In the genomic region with DNA sequence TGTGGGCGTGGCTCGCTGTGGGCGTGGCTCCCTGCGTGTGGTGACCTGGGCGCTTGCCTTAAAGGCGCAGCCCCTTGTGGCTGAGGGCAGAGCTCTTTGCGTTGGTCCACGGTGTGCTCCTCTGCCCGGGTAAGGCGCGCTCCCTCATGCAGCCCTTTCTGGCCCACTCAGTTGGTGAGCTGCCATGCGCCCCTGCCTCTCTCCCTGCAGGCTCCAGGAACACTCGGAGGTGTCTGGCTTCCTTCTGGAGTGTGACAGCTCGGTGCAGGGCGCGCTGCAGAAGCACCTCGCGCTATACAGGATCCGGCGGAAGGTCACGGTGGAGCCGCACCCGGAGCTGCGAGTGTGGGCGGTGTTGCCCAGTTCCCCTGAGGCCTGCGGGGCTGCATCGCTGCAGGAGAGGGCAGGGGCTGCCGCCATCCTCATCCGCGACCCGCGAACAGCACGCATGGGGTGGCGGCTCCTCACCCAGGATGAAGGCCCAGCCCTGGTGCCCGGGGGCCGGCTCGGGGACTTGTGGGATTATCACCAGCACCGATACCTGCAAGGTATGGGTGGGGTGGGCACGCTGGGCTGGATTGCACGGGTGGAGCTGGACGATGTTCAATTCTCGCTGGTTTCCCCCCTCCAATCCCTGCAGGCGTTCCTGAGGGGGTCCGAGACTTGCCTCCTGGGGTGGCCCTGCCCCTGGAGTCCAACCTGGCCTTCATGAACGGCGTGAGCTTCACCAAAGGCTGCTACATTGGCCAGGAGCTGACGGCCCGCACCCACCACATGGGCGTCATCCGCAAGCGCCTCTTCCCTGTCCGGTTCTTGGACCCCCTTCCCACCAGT, we compare ENCODE assay signal across 10 cellular contexts. TPM values are rescaled to one million over a fixed set of nuclear protein-coding genes. Genes with fewer than 3 reads are reported as not detected.
DNase-seq lines count a peak whose midpoint lies in the region.
"Had no signal": no experiment of that assay in that cellular context is flagged by ENCODE, and none has a peak within 500 bp of the region (broad histone marks: within the 10 kb centered on the region; RNA-seq: fewer than 3 reads in every experiment).

No MANE protein-coding gene starts in this region.

- no peaks in the 10 kb centered on the region for H3K9me3 Mint-ChIP-seq in activated CD4-positive, alpha-beta T cell treated with anti-CD3 and anti-CD28 coated beads, Interleukin-2, amount 10 ng/mL, durations not matched to agents 7 days and 5 days

- POLR2A ChIA-PET in activated CD4-positive, alpha-beta T cell treated with anti-CD3 and anti-CD28 coated beads, Interleukin-2, amount 10 ng/mL, durations not matched to agents 7 days and 5 days (lab: Charles Lee): no interaction called here

- H3K27ac ChIP-seq in rectal smooth muscle tissue (ENCODE audit: low read depth, low read length): peak overlapping the region; percentile 6
- H3K27ac ChIP-seq: dorsolateral prefrontal cortex had no signal

- H3K4me1 Mint-ChIP-seq in activated CD4-positive, alpha-beta T cell treated with anti-CD3 and anti-CD28 coated beads, Interleukin-2, amount 10 ng/mL, durations not matched to agents 7 days and 5 days: peaks cover 2% of the 10 kb centered on the region

- CTCF ChIA-PET in activated CD4-positive, alpha-beta T cell treated with anti-CD3 and anti-CD28 coated beads, Interleukin-2, amount 10 ng/mL, durations not matched to agents 7 days and 5 days (lab: Charles Lee): no interaction called here

- H3K27me3 Mint-ChIP-seq in activated CD4-positive, alpha-beta T cell treated with anti-CD3 and anti-CD28 coated beads, Interleukin-2, amount 10 ng/mL, durations not matched to agents 7 days and 5 days: no peaks in the 10 kb centered on the region

- H3K4me1 ChIP-seq in rectal smooth muscle tissue (ENCODE audit: control insufficient read depth, insufficient read depth, low read length): peaks cover 5% of the 10 kb centered on the region

- H3K27ac Mint-ChIP-seq in activated CD4-positive, alpha-beta T cell treated with anti-CD3 and anti-CD28 coated beads, Interleukin-2, amount 10 ng/mL, durations not matched to agents 7 days and 5 days: no peak overlapping the region

- H3K27me3 ChIP-seq in rectal smooth muscle tissue (ENCODE audit: control insufficient read depth, insufficient read depth, low read length): no peaks in the 10 kb centered on the region
- H3K27me3 ChIP-seq: dorsolateral prefrontal cortex had no signal

- peak overlapping the region; percentile 40 for H3K4me3 ChIP-seq in rectal smooth muscle tissue (ENCODE audit: low read length)

- H3K36me3 Mint-ChIP-seq in activated CD4-positive, alpha-beta T cell treated with anti-CD3 and anti-CD28 coated beads, Interleukin-2, amount 10 ng/mL, durations not matched to agents 7 days and 5 days (ENCODE audit: low read depth): peaks cover 1% of the 10 kb centered on the region

- no peak overlapping the region for H3K4me3 Mint-ChIP-seq in activated CD4-positive, alpha-beta T cell treated with anti-CD3 and anti-CD28 coated beads, Interleukin-2, amount 10 ng/mL, durations not matched to agents 7 days and 5 days

- DNase-seq in activated CD4-positive, alpha-beta T cell treated with anti-CD3 and anti-CD28 coated beads, Interleukin-2, amount 10 ng/mL, durations not matched to agents 7 days and 5 days: peak; percentile 52
- DNase-seq in activated CD4-positive, alpha-beta T cell treated with anti-CD3 and anti-CD28 coated beads, Interleukin-2, amount 50 U/mL, for 1 hour: no peak
- DNase-seq in NCI-H146 treated with DMSO at 0.1 percent for 48 hours (lab: John Stamatoyannopoulos, UW; ENCODE audit: unreplicated experiment): peak; percentile 23
- DNase-seq in ecto neural progenitor cell (ENCODE audit: low spot score): peak; percentile 71
- DNase-seq in amygdala (lab: John Stamatoyannopoulos, UW): no peak
- no peak for DNase-seq in epidermal melanocyte (ENCODE audit: insufficient read length, low spot score)
- DNase-seq in stimulated activated CD4-positive, alpha-beta T cell treated with anti-CD3 and anti-CD28 coated beads, Interleukin-4, amount 100 ng/mL, for 4 hours: no peak
- DNase-seq: COR-L47 had no signal

- H3K36me3 ChIP-seq in rectal smooth muscle tissue (ENCODE audit: control insufficient read depth, insufficient read depth, low read length): peaks cover 2% of the 10 kb centered on the region

- H3K9ac ChIP-seq in rectal smooth muscle tissue (ENCODE audit: low read length): no peak overlapping the region

RNA-seq across cellular contexts. Expression of a gene that starts 9.1 kb away (rescaled TPM):
- 1 to 10 TPM; 6.4 to 8.2 TPM for total RNA-seq in activated CD4-positive, alpha-beta T cell treated with anti-CD3 and anti-CD28 coated beads, Interleukin-2, amount 10 ng/mL, durations not matched to agents 7 days and 5 days

RNA-seq across cellular contexts. Expression of a gene that starts 25.0 kb away (rescaled TPM):
- under 1 TPM; 0.40 to 0.62 TPM for total RNA-seq in activated CD4-positive, alpha-beta T cell treated with anti-CD3 and anti-CD28 coated beads, Interleukin-2, amount 10 ng/mL, durations not matched to agents 7 days and 5 days

RNA-seq across cellular contexts. Expression of a gene that starts 33.1 kb away (rescaled TPM):
- 10 to 100 TPM; 13.8 to 21.8 TPM for total RNA-seq in activated CD4-positive, alpha-beta T cell treated with anti-CD3 and anti-CD28 coated beads, Interleukin-2, amount 10 ng/mL, durations not matched to agents 7 days and 5 days

RNA-seq across cellular contexts. Expression of a gene that starts 34.6 kb away (rescaled TPM):
- 100 to 1,000 TPM; 207 to 260 TPM for total RNA-seq in activated CD4-positive, alpha-beta T cell treated with anti-CD3 and anti-CD28 coated beads, Interleukin-2, amount 10 ng/mL, durations not matched to agents 7 days and 5 days

Comparison
In these comparisons a context has a peak if more than half of its experiments do, and no peak if none do; other contexts are left out.
1. DNase-seq: peak in activated CD4-positive, alpha-beta T cell treated with anti-CD3 and anti-CD28 coated beads, Interleukin-2, amount 10 ng/mL, durations not matched to agents 7 days and 5 days (single experiment), NCI-H146 treated with DMSO at 0.1 percent for 48 hours (single experiment) and ecto neural progenitor cell (single experiment); none in activated CD4-positive, alpha-beta T cell treated with anti-CD3 and anti-CD28 coated beads, Interleukin-2, amount 50 U/mL, for 1 hour (single experiment), amygdala (0 of 56), epidermal melanocyte (single experiment) and stimulated activated CD4-positive, alpha-beta T cell treated with anti-CD3 and anti-CD28 coated beads, Interleukin-4, amount 100 ng/mL, for 4 hours (0 of 2).